Comparison of ENCODE assay signal across 7 cellular contexts in the genomic region with DNA sequence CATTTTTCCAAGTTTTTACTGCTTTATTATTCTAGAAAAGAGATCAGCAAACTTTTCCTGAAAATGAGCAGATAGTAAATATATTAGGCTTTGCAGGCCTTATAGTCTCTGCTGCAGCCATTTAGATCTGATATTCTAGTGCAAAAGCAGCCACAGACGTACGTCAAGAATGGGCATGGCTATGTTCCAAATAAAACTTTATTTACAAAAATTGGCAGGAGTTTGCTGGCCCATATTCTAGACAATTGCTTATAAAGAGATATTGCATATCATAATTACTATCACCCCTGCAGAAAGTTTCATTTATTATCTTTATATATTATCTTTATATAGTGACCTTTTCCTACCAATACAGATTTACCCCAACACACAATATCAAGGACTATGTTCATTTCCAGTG.
"Had no signal": no experiment of that assay in that cellular context is flagged by ENCODE, and none has a peak within 500 bp of the region (broad histone marks: within the 10 kb centered on the region; RNA-seq: fewer than 3 reads in every experiment).

No MANE protein-coding gene starts in this region.

- FAIRE-seq: HepG2, HTR-8/SVneo had no signal

- ATAC-seq: HepG2 had no signal

- H3K4me3 Mint-ChIP-seq: IgD-negative memory B cell had no signal

- H3K27me3 Mint-ChIP-seq: IgD-negative memory B cell had no signal

- H3K27ac ChIP-seq: HL-60 had no signal

- H3K36me3 Mint-ChIP-seq: IgD-negative memory B cell had no signal

- H3K9me3 Mint-ChIP-seq: IgD-negative memory B cell had no signal

- DNase-seq: IMR-90, KBM-7, KG1 had no signal
